Comparison of ENCODE assay signal across 9 cellular contexts in the genomic region with DNA sequence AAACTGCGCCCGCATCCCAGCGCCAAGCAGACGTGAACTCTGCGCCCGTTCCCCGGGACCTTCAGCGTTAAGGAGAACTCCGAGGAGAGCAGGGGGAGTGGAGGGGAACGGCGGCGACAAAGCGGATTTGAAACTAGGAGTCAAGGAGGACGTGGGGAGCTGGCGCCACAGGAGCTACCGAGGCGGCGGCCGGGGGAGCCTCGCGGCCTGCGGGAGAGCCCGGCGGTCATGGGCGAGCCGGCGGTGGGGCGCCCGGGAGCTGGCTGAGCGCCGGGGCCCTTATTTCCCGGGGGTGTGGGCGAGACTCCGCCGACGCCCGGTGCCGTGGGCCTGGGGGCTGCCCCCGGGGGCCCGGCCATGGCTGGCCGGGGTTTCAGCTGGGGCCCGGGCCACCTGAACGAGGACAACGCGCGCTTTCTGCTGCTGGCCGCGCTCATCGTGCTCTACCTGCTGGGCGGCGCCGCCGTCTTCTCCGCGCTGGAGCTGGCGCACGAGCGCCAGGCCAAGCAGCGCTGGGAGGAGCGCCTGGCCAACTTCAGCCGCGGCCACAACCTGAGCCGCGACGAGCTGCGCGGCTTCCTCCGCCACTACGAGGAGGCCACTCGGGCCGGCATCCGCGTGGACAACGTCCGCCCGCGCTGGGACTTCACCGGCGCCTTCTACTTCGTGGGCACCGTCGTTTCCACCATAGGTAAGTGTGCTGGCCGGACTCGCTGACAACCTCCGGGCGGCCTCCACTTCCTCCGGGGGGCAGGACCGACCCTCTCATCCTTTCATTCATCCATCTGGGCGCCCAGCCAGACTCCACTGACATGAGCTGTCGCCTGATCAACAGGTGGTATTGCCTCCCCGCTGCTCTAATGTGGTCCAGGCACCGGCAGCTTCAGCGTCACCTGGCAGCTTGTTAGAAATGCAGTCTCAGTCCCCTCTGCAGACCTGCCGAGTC. TPM values are rescaled to one million over a fixed set of nuclear protein-coding genes. Genes with fewer than 3 reads are reported as not detected.
A peak's percentile ranks its signal among the peaks of the same experiment; 100 is the strongest.
DNase-seq lines count a peak whose midpoint lies in the region; ATAC-seq and TF ChIP-seq lines count a peak whose summit lies in the region.
"Had no signal": no experiment of that assay in that cellular context is flagged by ENCODE, and none has a peak within 500 bp of the region (broad histone marks: within the 10 kb centered on the region; RNA-seq: fewer than 3 reads in every experiment).

Gene KCNK13, plus strand, starts transcription at position 146 of the 946 bp plus-strand sequence. Its CDS starts 212 bp downstream, at position 358.

- RAD21 ChIA-PET in HCT116 (lab: Charles Lee; ENCODE audit: low non-redundant PET in 1 of 2, low total read pairs in 2 of 2, uncharacterized antibody in 2 of 2, unreplicated experiment in 2 of 2): no interaction called here

- DNase-seq in AG04450 (ENCODE audit: low read depth, low spot score) (no peak), HCT116 (ENCODE audit: low read depth, low spot score) (no peak), RWPE2 (ENCODE audit: low spot score) (peak; percentile 59)
- DNase-seq in effector memory CD4-positive, alpha-beta T cell: no peak

- ATAC-seq in HCT116 (no peak), RWPE2 (ENCODE audit: low read depth) (peak; percentile 62), HG03108 (IDR thresholded peaks at IDR 0.05; ENCODE audit: unreplicated experiment) (no peak), HG03521 (IDR thresholded peaks at IDR 0.05; ENCODE audit: unreplicated experiment) (no peak), GM21528 (IDR thresholded peaks at IDR 0.05; ENCODE audit: low FRiP score, unreplicated experiment) (no peak)

- no peak for TF ChIP-seq RAD21 in HCT116 (IDR thresholded peaks at IDR 0.05; ENCODE audit: low read depth)

- H3K79me2 ChIP-seq in HCT116 (ENCODE audit: insufficient read depth, low read length): no peaks in the 10 kb centered on the region

- peak within 1 kb of the TSS; percentile 11 for H3K27ac ChIP-seq in AG04450 (ENCODE audit: low read depth, low read length)
- peak within 1 kb of the TSS; percentile 23; the same call in 1 of the 2 replicates for H3K27ac ChIP-seq in HCT116 (ENCODE audit: low read depth, low read length)
- no peak within 1 kb of the TSS for H3K27ac ChIP-seq in RWPE2 (ENCODE audit: poor library complexity, severe bottlenecking)
- H3K27ac ChIP-seq in effector memory CD4-positive, alpha-beta T cell (ENCODE audit: insufficient read depth, low read length, poor library complexity, severe bottlenecking): no peak within 1 kb of the TSS
- no peak within 1 kb of the TSS for H3K27ac ChIP-seq in mucosa of rectum (ENCODE audit: low read depth in 2 of 2, low read length in 2 of 2)

- H3K4me3 ChIP-seq in AG04450 (ENCODE audit: low read depth, low read length) (peak within 1 kb of the TSS; percentile 61; the same call in 1 of the 2 replicates), HCT116 (replicated peaks in 1 of 2; ENCODE audit: low read depth in 1 of 2, low read length in 2 of 2) (peak within 1 kb of the TSS; percentile 49 to 73), RWPE2 (ENCODE audit: severe bottlenecking) (peak within 1 kb of the TSS; percentile 21), mucosa of rectum (ENCODE audit: low read length in 2 of 2) (peak within 1 kb of the TSS; percentile 50 to 56)
- H3K4me3 ChIP-seq in effector memory CD4-positive, alpha-beta T cell (ENCODE audit: insufficient read depth, low read depth, low read length, poor library complexity, severe bottlenecking): peak within 1 kb of the TSS; percentile 51

- H4K20me1 ChIP-seq in HCT116 (ENCODE audit: insufficient read depth): no peaks in the 10 kb centered on the region

- H3K9ac ChIP-seq in HCT116 (ENCODE audit: low read length) (peak within 1 kb of the TSS; percentile 57), mucosa of rectum (ENCODE audit: low read depth in 1 of 2, low read length in 2 of 2) (peak within 1 kb of the TSS in 1 of 2 donors; percentile 1)

- no TSS peak for BruUV-seq in HCT116 (replicated peaks; lab: Mats Ljungman, UMichigan)

- POLR2A ChIA-PET in AG04450 (lab: Yijun Ruan, JAX): no interaction called here
- POLR2A ChIA-PET in HCT116 (lab: Charles Lee): no interaction called here

- H3K9me2 ChIP-seq in HCT116 (ENCODE audit: insufficient read depth): no peaks in the 10 kb centered on the region

- TF ChIP-seq POLR2A in HCT116 (IDR thresholded peaks at IDR 0.05; ENCODE audit: borderline replicate concordance, extremely low read depth, insufficient read depth, insufficient read length): no peak

- no peaks in the 10 kb centered on the region for H3K36me3 ChIP-seq in HCT116 (ENCODE audit: control insufficient read depth in 1 of 2, insufficient read depth in 2 of 2, low read length in 2 of 2)
- H3K36me3 ChIP-seq in RWPE2 (ENCODE audit: low read depth): no peaks in the 10 kb centered on the region
- no peaks in the 10 kb centered on the region for H3K36me3 ChIP-seq in effector memory CD4-positive, alpha-beta T cell (ENCODE audit: control insufficient read depth, insufficient read depth, low read length)
- no peaks in the 10 kb centered on the region for H3K36me3 ChIP-seq in mucosa of rectum (ENCODE audit: control insufficient read depth in 2 of 2, insufficient read depth in 2 of 2, low read length in 2 of 2)

- no peak for TF ChIP-seq CTCF in AG04450 (IDR thresholded peaks at IDR 0.05; ENCODE audit: low read depth, low read length)
- no peak for TF ChIP-seq CTCF in HCT116 (IDR thresholded peaks at IDR 0.05 in 2 of 3, conservative IDR thresholded peaks at IDR 0.05 in 1 of 3; ENCODE audit: borderline replicate concordance in 1 of 3, insufficient read depth in 1 of 3, low read depth in 2 of 3, low read length in 2 of 3)
- TF ChIP-seq CTCF in RWPE2 (IDR thresholded peaks at IDR 0.05; ENCODE audit: poor library complexity, severe bottlenecking): no peak

- CTCF ChIA-PET in AG04450 (lab: Charles Lee) (interaction anchor here (1.0 kb wide), 1 partner anchor 89 kb away, joined by 3 read pairs; no protein-coding TSS in a partner anchor), HCT116 (lab: Charles Lee) (interaction anchor here (1.3 kb wide), 1 partner anchor 173 kb away, joined by 3 read pairs; no protein-coding TSS in a partner anchor)

- H3K4me2 ChIP-seq in HCT116 (ENCODE audit: low read length): peak within 1 kb of the TSS; percentile 89

- H3K27me3 ChIP-seq in AG04450 (ENCODE audit: control insufficient read depth, insufficient read depth, low read length): peaks cover 59% of the 10 kb centered on the region
- no peaks in the 10 kb centered on the region for H3K27me3 ChIP-seq in HCT116 (ENCODE audit: insufficient read depth, low read length)
- peaks cover 83% of the 10 kb centered on the region for H3K27me3 ChIP-seq in RWPE2 (ENCODE audit: insufficient read depth, poor library complexity, severe bottlenecking)
- H3K27me3 ChIP-seq in effector memory CD4-positive, alpha-beta T cell (replicated peaks; ENCODE audit: control insufficient read depth, insufficient read depth, low read length, poor library complexity, severe bottlenecking): peaks cover 26% of the 10 kb centered on the region
- H3K27me3 ChIP-seq in mucosa of rectum (ENCODE audit: control insufficient read depth in 2 of 2, insufficient read depth in 2 of 2, low read length in 2 of 2): peaks cover 32 to 41% of the 10 kb centered on the region in 2 donors

- H3K4me1 ChIP-seq in HCT116 (ENCODE audit: control insufficient read depth in 1 of 2, insufficient read depth in 2 of 2, low read length in 2 of 2) (peaks cover 0 to 16% of the 10 kb centered on the region in 2 experiments; a peak in 2 of 4 replicates), RWPE2 (ENCODE audit: insufficient read depth, poor library complexity, severe bottlenecking) (no peaks in the 10 kb centered on the region), mucosa of rectum (ENCODE audit: control insufficient read depth in 2 of 2, insufficient read depth in 2 of 2, low read length in 2 of 2) (peaks cover 11 to 17% of the 10 kb centered on the region in 2 donors)
- H3K4me1 ChIP-seq in effector memory CD4-positive, alpha-beta T cell (ENCODE audit: control insufficient read depth, insufficient read depth, low read length, poor library complexity, severe bottlenecking): peaks cover 26% of the 10 kb centered on the region

- intact Hi-C loops in HCT116 (cut with micrococcal nuclease): no loop called here

- H3K9me3 ChIP-seq in AG04450 (ENCODE audit: control insufficient read depth, insufficient read depth, low read length) (no peaks in the 10 kb centered on the region), HCT116 (ENCODE audit: control insufficient read depth in 1 of 2, insufficient read depth in 1 of 2, low read depth in 1 of 2, low read length in 2 of 2) (no peaks in the 10 kb centered on the region), RWPE2 (ENCODE audit: severe bottlenecking) (no peaks in the 10 kb centered on the region), mucosa of rectum (ENCODE audit: control insufficient read depth in 2 of 2, low read length in 2 of 2) (no peaks in the 10 kb centered on the region)
- no peaks in the 10 kb centered on the region for H3K9me3 ChIP-seq in effector memory CD4-positive, alpha-beta T cell (ENCODE audit: control insufficient read depth, low read length)

- peak within 1 kb of the TSS; percentile 52 for H2AFZ ChIP-seq in HCT116 (ENCODE audit: low read depth, low read length, poor library complexity, severe bottlenecking)

TF ChIP-seq in HCT116, 20 proteins besides CTCF, POLR2A, EP300 and RAD21 (continues in another document):
- TF ChIP-seq EZH2phosphoT487 (IDR thresholded peaks at IDR 0.05; ENCODE audit: borderline replicate concordance): no peak
- TF ChIP-seq, protein P1, sequence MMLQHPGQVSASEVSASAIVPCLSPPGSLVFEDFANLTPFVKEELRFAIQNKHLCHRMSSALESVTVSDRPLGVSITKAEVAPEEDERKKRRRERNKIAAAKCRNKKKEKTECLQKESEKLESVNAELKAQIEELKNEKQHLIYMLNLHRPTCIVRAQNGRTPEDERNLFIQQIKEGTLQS (IDR thresholded peaks at IDR 0.05): no peak
- TF ChIP-seq MAX (IDR thresholded peaks at IDR 0.05): no peak
- no peak for TF ChIP-seq SRF (IDR thresholded peaks at IDR 0.05; ENCODE audit: low read depth)
- no peak for TF ChIP-seq CEBPB (IDR thresholded peaks at IDR 0.05; ENCODE audit: low read depth)
- no peak for TF ChIP-seq JUND (IDR thresholded peaks at IDR 0.05)
- TF ChIP-seq FOSL1 (IDR thresholded peaks at IDR 0.05; ENCODE audit: low read depth): no peak
- no peak for TF ChIP-seq ZFX (IDR thresholded peaks at IDR 0.05)

RNA-seq across cellular contexts. Expression of gene KCNK13, which starts in this region (rescaled TPM):
- polyA plus RNA-seq in AG04450 (2011; rRNA removed): not detected in 2 replicates
- polyA minus RNA-seq in AG04450 (2011; rRNA and poly(A)+ RNA removed): not detected in 2 replicates
- total RNA-seq in HCT116 (2021; ENCODE audit: unreplicated experiment): 2.2 TPM
- polyA plus RNA-seq in HCT116 (2012): 0.82 and 1.2 TPM in 2 replicates
- total RNA-seq: dermis microvascular lymphatic vessel endothelial cell had no signal

Comparison
In these comparisons a context has a peak if more than half of its experiments do, and no peak if none do; other contexts are left out.
1. H3K27ac ChIP-seq: peak in AG04450 (single experiment) and HCT116 (single experiment); none in RWPE2 (single experiment), effector memory CD4-positive, alpha-beta T cell (single experiment) and mucosa of rectum (0 of 2).
2. Peak in every context shown above with its lines, with median percentiles within 50 percentile points of each other: H3K4me3 ChIP-seq.